ENCODE assay signal across 14 cellular contexts in the genomic region with DNA sequence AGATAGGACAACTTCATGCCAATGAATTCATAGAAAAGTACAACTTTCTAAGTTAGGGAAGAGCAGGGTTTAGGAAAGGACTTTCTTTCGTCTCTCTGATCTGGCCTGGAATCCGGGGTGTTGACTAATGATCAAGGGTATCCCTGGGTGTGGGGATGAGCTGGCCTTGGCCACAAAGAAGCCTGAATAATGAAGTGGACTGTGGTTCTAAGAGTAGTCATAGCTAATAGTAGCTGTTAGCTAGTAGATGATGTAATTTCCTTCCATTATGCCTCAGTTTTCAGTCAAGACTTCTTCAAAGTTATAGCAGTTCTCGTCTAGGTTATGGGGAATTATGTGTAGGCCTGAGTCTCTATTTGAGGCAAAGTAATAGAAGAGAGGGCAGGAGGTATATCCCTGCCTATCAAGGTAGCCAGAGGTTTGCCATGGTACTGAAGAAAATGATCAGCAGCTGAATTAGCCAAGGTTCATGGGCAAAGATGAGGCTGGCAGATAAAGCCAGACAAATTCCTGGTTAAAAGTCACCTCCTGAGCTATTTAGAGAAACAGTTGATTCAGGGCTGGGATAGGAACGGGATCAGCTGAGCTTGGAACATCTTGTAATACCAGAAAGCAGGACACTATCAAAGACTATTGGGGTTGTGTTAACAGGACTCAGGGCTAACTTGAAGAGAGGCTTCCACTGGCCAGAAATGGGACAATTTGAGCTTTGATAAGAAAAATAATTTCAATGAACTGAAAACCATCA. TPM values are rescaled to one million over a fixed set of nuclear protein-coding genes. Genes with fewer than 3 reads are reported as not detected.
DNase-seq lines count a peak whose midpoint lies in the region; ATAC-seq and TF ChIP-seq lines count a peak whose summit lies in the region.
"Had no signal": no experiment of that assay in that cellular context is flagged by ENCODE, and none has a peak within 500 bp of the region (broad histone marks: within the 10 kb centered on the region; RNA-seq: fewer than 3 reads in every experiment).

No MANE protein-coding gene starts in this region.

- H3K27me3 Mint-ChIP-seq in CD4-positive, alpha-beta memory T cell, result no peaks in the 10 kb centered on the region

- no peaks in the 10 kb centered on the region for H3K9me2 ChIP-seq in HCT116 (ENCODE audit: insufficient read depth)

- H3K27me3 ChIP-seq in HCT116 (ENCODE audit: insufficient read depth, low read length), result no peaks in the 10 kb centered on the region
- H3K27me3 ChIP-seq in CD4-positive, alpha-beta memory T cell (ENCODE audit: insufficient read depth, low read length), result no peaks in the 10 kb centered on the region
- H3K27me3 ChIP-seq: esophagus muscularis mucosa, stomach had no signal

- BruUV-seq in HCT116 (replicated peaks; lab: Mats Ljungman, UMichigan), result no TSS peak

- peak overlapping the region; percentile 29 for H3K4me2 ChIP-seq in HCT116 (ENCODE audit: low read length)

- no peak overlapping the region for H2AFZ ChIP-seq in HCT116 (ENCODE audit: low read depth, low read length, poor library complexity, severe bottlenecking)

- TF ChIP-seq CTCF in HCT116 (IDR thresholded peaks at IDR 0.05 in 2 of 3, conservative IDR thresholded peaks at IDR 0.05 in 1 of 3; ENCODE audit: borderline replicate concordance in 1 of 3, insufficient read depth in 1 of 3, low read depth in 2 of 3, low read length in 2 of 3), result no peak

- H3K27ac Mint-ChIP-seq in CD4-positive, alpha-beta memory T cell, result peak overlapping the region in 1 of 7 donors; percentile 13
- H3K27ac Mint-ChIP-seq: activated CD4-positive, alpha-beta T cell treated with anti-CD3 and anti-CD28 coated beads, Interleukin-2, amount 10 ng/mL, durations not matched to agents 24 days and 14 days had no signal

- CTCF ChIA-PET in HCT116 (lab: Charles Lee), result interaction anchor here (2.7 kb wide), 1 partner anchor 15 kb away, joined by 14 read pairs; no protein-coding TSS in a partner anchor
- CTCF ChIA-PET in CD4-positive, alpha-beta memory T cell (lab: Charles Lee; ENCODE audit: partially characterized antibody), result interaction anchor here (1.1 to 1.9 kb wide), 2 partner anchors 15 to 278 kb away, joined by 3 to 8 read pairs; no protein-coding TSS in a partner anchor

- H3K4me1 Mint-ChIP-seq in CD4-positive, alpha-beta memory T cell, result no peaks in the 10 kb centered on the region

- no peaks in the 10 kb centered on the region for H4K20me1 ChIP-seq in HCT116 (ENCODE audit: insufficient read depth)

- no peaks in the 10 kb centered on the region for H3K9me3 Mint-ChIP-seq in CD4-positive, alpha-beta memory T cell
- H3K9me3 Mint-ChIP-seq: activated CD4-positive, alpha-beta T cell treated with anti-CD3 and anti-CD28 coated beads, Interleukin-2, amount 10 ng/mL, durations not matched to agents 24 days and 14 days had no signal

- no peaks in the 10 kb centered on the region for H3K36me3 ChIP-seq in HCT116 (ENCODE audit: control insufficient read depth in 1 of 2, insufficient read depth in 2 of 2, low read length in 2 of 2)
- peaks cover 7% of the 10 kb centered on the region for H3K36me3 ChIP-seq in CD4-positive, alpha-beta memory T cell (ENCODE audit: insufficient read depth, low read length)

- RAD21 ChIA-PET in HCT116 (lab: Charles Lee; ENCODE audit: low non-redundant PET in 1 of 2, low total read pairs in 2 of 2, uncharacterized antibody in 2 of 2, unreplicated experiment in 2 of 2), result no interaction called here

- POLR2A ChIA-PET in HCT116 (lab: Charles Lee), result interaction anchor here (1.5 kb wide), 1 partner anchor 15 kb away, joined by 5 read pairs; no protein-coding TSS in a partner anchor
- POLR2A ChIA-PET in CD4-positive, alpha-beta memory T cell (lab: Charles Lee; ENCODE audit: partially characterized antibody), result no interaction called here

- no peak overlapping the region for H3K4me3 ChIP-seq in HCT116 (replicated peaks in 1 of 2; ENCODE audit: low read depth in 1 of 2, low read length in 2 of 2)
- no peak overlapping the region for H3K4me3 ChIP-seq in CD4-positive, alpha-beta memory T cell (ENCODE audit: low read length in 2 of 2)
- H3K4me3 ChIP-seq: esophagus muscularis mucosa, stomach had no signal

- no peak overlapping the region for H3K4me3 Mint-ChIP-seq in CD4-positive, alpha-beta memory T cell
- H3K4me3 Mint-ChIP-seq: activated CD4-positive, alpha-beta T cell treated with anti-CD3 and anti-CD28 coated beads, Interleukin-2, amount 10 ng/mL, durations not matched to agents 24 days and 14 days had no signal

- H3K79me2 ChIP-seq in HCT116 (ENCODE audit: insufficient read depth, low read length), result no peaks in the 10 kb centered on the region

- intact Hi-C loops in HCT116 (cut with micrococcal nuclease), result no loop called here
- intact Hi-C loops in CD4-positive, alpha-beta memory T cell (cut with micrococcal nuclease), result no loop called here

- DNase-seq in AML-193 (lab: John Stamatoyannopoulos, UW) (peak; percentile 3 to 18), HCT116 (ENCODE audit: low read depth, low spot score) (no peak), amniotic epithelial cell (ENCODE audit: low read depth) (peak; percentile 86), iris pigment epithelial cell (ENCODE audit: low read depth) (peak; percentile 91), SK-N-DZ (ENCODE audit: low spot score) (no peak)
- DNase-seq in CD4-positive, alpha-beta memory T cell, result no peak
- DNase-seq: activated CD4-positive, alpha-beta T cell treated with anti-CD3 and anti-CD28 coated beads, Interleukin-2, amount 10 ng/mL, durations not matched to agents 24 days and 14 days; amniotic stem cell; NCI-H2029; stomach had no signal

- H3K4me1 ChIP-seq in HCT116 (ENCODE audit: control insufficient read depth in 1 of 2, insufficient read depth in 2 of 2, low read length in 2 of 2), result peaks cover 0 to 16% of the 10 kb centered on the region in 2 experiments; a peak in 2 of 4 replicates
- no peaks in the 10 kb centered on the region for H3K4me1 ChIP-seq in CD4-positive, alpha-beta memory T cell (ENCODE audit: insufficient read depth, low read length)
- H3K4me1 ChIP-seq: esophagus muscularis mucosa, stomach had no signal

- H3K27ac ChIP-seq in HCT116 (ENCODE audit: low read depth, low read length), result no peak overlapping the region
- no peak overlapping the region for H3K27ac ChIP-seq in CD4-positive, alpha-beta memory T cell (ENCODE audit: low read depth, low read length)
- H3K27ac ChIP-seq: esophagus muscularis mucosa, stomach had no signal

- peak; percentile 38; the same call in 1 of the 2 replicates for ATAC-seq in HCT116
- ATAC-seq in GM18873 (IDR thresholded peaks at IDR 0.05; ENCODE audit: low FRiP score, unreplicated experiment), result no peak
- no peak for ATAC-seq in HG02759 (IDR thresholded peaks at IDR 0.05; ENCODE audit: unreplicated experiment)
- ATAC-seq: Panc1 had no signal

- TF ChIP-seq POLR2A in HCT116 (IDR thresholded peaks at IDR 0.05; ENCODE audit: borderline replicate concordance, extremely low read depth, insufficient read depth, insufficient read length), result no peak

- TF ChIP-seq RAD21 in HCT116 (IDR thresholded peaks at IDR 0.05; ENCODE audit: low read depth), result no peak

- H3K9ac ChIP-seq in HCT116 (ENCODE audit: low read length), result no peak overlapping the region

- H3K36me3 Mint-ChIP-seq in CD4-positive, alpha-beta memory T cell, result peaks cover 21 to 36% of the 10 kb centered on the region in 2 donors

- H3K9me3 ChIP-seq in HCT116 (ENCODE audit: control insufficient read depth in 1 of 2, insufficient read depth in 1 of 2, low read depth in 1 of 2, low read length in 2 of 2), result no peaks in the 10 kb centered on the region
- H3K9me3 ChIP-seq in CD4-positive, alpha-beta memory T cell (ENCODE audit: control insufficient read depth in 1 of 2, low read length in 2 of 2), result no peaks in the 10 kb centered on the region
- H3K9me3 ChIP-seq: esophagus muscularis mucosa, stomach had no signal

TF ChIP-seq in HCT116, 20 proteins besides CTCF, POLR2A, EP300 and RAD21:
- TF ChIP-seq SRF (IDR thresholded peaks at IDR 0.05; ENCODE audit: low read depth) (no peak), SP1 (IDR thresholded peaks at IDR 0.05; ENCODE audit: low read depth) (no peak; the same call in 1 of the 2 replicates), FOSL1 (IDR thresholded peaks at IDR 0.05; ENCODE audit: low read depth) (peak; percentile 21; the same call in 1 of the 2 replicates), ZNF274 (IDR thresholded peaks at IDR 0.05; ENCODE audit: low read depth, low read length) (no peak)
- TF ChIP-seq, protein P1, sequence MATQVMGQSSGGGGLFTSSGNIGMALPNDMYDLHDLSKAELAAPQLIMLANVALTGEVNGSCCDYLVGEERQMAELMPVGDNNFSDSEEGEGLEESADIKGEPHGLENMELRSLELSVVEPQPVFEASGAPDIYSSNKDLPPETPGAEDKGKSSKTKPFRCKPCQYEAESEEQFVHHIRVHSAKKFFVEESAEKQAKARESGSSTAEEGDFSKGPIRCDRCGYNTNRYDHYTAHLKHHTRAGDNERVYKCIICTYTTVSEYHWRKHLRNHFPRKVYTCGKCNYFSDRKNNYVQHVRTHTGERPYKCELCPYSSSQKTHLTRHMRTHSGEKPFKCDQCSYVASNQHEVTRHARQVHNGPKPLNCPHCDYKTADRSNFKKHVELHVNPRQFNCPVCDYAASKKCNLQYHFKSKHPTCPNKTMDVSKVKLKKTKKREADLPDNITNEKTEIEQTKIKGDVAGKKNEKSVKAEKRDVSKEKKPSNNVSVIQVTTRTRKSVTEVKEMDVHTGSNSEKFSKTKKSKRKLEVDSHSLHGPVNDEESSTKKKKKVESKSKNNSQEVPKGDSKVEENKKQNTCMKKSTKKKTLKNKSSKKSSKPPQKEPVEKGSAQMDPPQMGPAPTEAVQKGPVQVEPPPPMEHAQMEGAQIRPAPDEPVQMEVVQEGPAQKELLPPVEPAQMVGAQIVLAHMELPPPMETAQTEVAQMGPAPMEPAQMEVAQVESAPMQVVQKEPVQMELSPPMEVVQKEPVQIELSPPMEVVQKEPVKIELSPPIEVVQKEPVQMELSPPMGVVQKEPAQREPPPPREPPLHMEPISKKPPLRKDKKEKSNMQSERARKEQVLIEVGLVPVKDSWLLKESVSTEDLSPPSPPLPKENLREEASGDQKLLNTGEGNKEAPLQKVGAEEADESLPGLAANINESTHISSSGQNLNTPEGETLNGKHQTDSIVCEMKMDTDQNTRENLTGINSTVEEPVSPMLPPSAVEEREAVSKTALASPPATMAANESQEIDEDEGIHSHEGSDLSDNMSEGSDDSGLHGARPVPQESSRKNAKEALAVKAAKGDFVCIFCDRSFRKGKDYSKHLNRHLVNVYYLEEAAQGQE (IDR thresholded peaks at IDR 0.05; ENCODE audit: low read depth), result no peak

RNA-seq across cellular contexts. Expression of gene TRPC4AP, which starts 18.7 kb away (rescaled TPM):
- 48.6 TPM for total RNA-seq in HCT116 (2021; ENCODE audit: unreplicated experiment)
- polyA plus RNA-seq in HCT116 (2012), result 48.6 and 48.8 TPM in 2 replicates
- total RNA-seq in CD4-positive, alpha-beta memory T cell, result 10 to 100 TPM; 61.2 to 63.0 TPM
- polyA plus RNA-seq in CD4-positive, alpha-beta memory T cell, result 10 to 100 TPM; 64.5 to 81.6 TPM
- polyA plus RNA-seq in SK-N-DZ (2014; cell fraction: cytosol; rRNA removed), result 76.9 and 82.4 TPM in 2 replicates
- polyA plus RNA-seq in SK-N-DZ (2014; cell fraction: nucleus; rRNA removed), result 147 and 165 TPM in 2 replicates

RNA-seq across cellular contexts. Expression of gene EDEM2, which starts 35.8 kb away (rescaled TPM):
- total RNA-seq in HCT116 (2021; ENCODE audit: unreplicated experiment), result 22.8 TPM
- 19.3 and 20.8 TPM in 2 replicates for polyA plus RNA-seq in HCT116 (2012)
- 10 to 100 TPM; 27.2 to 27.6 TPM for total RNA-seq in CD4-positive, alpha-beta memory T cell
- 10 to 100 TPM; 52.1 to 62.1 TPM for polyA plus RNA-seq in CD4-positive, alpha-beta memory T cell
- polyA plus RNA-seq in SK-N-DZ (2014; cell fraction: cytosol; rRNA removed), result 20.0 and 21.7 TPM in 2 replicates
- polyA plus RNA-seq in SK-N-DZ (2014; cell fraction: nucleus; rRNA removed), result 9.9 and 11.6 TPM in 2 replicates

Comparison
In these comparisons a context has a peak if more than half of its experiments do, and no peak if none do; other contexts are left out.
1. DNase-seq: peak in AML-193 (2 of 2), amniotic epithelial cell (single experiment) and iris pigment epithelial cell (single experiment); none in HCT116 (single experiment), CD4-positive, alpha-beta memory T cell (0 of 5) and SK-N-DZ (single experiment).